Comparison of ENCODE assay signal across 8 cellular contexts in the genomic region with DNA sequence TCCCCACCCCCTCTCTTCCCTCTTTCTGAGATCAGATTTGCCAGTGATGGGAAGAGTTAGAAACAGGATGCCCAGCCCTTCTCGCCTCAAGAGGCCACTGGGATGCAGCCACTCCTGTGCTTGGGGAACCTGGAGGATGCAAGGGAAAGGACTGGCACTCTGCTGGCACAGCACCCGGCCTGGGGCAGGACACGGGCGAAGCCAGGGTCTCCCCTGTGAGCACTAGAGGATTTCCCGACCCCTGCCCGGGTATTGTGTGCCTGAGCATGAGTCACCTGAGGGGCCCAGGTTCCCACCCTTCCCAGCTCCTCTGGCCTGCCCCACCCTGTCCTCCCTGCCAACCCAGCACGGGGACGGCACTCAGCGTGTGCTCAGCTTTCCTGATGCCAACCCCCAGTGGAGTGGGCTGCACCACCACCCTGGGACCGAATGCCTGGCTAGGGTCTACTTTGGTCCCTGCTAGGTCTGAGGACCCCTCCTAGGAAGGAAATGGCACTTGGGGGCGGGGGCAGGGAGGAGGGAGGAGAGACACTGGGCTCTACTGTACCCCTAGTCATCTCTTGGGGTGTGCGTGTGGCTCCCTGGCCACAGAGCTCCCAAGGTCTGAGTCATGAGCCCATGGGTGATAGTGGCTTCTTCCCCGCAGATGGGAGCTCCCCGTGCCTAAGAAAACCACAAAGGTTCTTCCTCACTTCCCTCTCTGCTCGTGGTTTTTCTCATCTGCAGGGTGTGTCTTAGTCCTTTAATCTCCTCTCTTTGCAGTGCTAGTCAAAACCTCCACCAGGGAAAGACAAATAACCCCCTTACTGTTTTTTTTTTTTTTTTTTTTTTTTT. TPM values are rescaled to one million over a fixed set of nuclear protein-coding genes. Genes with fewer than 3 reads are reported as not detected.
DNase-seq lines count a peak whose midpoint lies in the region; ATAC-seq and TF ChIP-seq lines count a peak whose summit lies in the region.

No MANE protein-coding gene starts in this region.

- no peak for TF ChIP-seq POLR2A in vagina (IDR thresholded peaks at IDR 0.05)

- no peak for TF ChIP-seq CTCF in CD8-positive, alpha-beta T cell (IDR thresholded peaks at IDR 0.05)
- TF ChIP-seq CTCF in vagina (IDR thresholded peaks at IDR 0.05), result no peak

- POLR2A ChIA-PET in CD8-positive, alpha-beta T cell (lab: Charles Lee), result interaction anchor here (0.9 to 1.8 kb wide), 6 partner anchors 15 to 86 kb away, joined by 3 to 6 read pairs (median 4); partner anchors contain the start of gene PMF1

- no peaks in the 10 kb centered on the region for H3K9me3 Mint-ChIP-seq in CD8-positive, alpha-beta T cell

- no peaks in the 10 kb centered on the region for H3K27me3 Mint-ChIP-seq in CD8-positive, alpha-beta T cell (ENCODE audit: low read depth)

- CTCF ChIA-PET in CD8-positive, alpha-beta T cell (lab: Charles Lee), result interaction anchor here (0.7 to 28.9 kb wide), 8 partner anchors 9 to 98 kb away, joined by 3 to 1057 read pairs (median 4); partner anchors contain the start of genes LMNA and MEX3A

- H3K27ac Mint-ChIP-seq in CD8-positive, alpha-beta T cell, result peak overlapping the region; percentile 62

- H3K4me1 Mint-ChIP-seq in CD8-positive, alpha-beta T cell (ENCODE audit: low read depth), result peaks cover 54% of the 10 kb centered on the region

- 6 to 25% methylated on average over 15 of the region's 15 CpGs for WGBS in esophagus, 2 donors

- H3K36me3 Mint-ChIP-seq in CD8-positive, alpha-beta T cell, result peaks cover 2% of the 10 kb centered on the region

- peak overlapping the region; percentile 12 for H3K4me3 Mint-ChIP-seq in CD8-positive, alpha-beta T cell

- H3K4me3 ChIP-seq in CD8-positive, alpha-beta T cell (ENCODE audit: low read depth, low read length), result no peak overlapping the region
- no peak overlapping the region for H3K4me3 ChIP-seq in esophagus (ENCODE audit: low read depth in 1 of 2, low read length in 2 of 2)
- peak overlapping the region; percentile 100 for H3K4me3 ChIP-seq in vagina

- no peaks in the 10 kb centered on the region for H3K27me3 ChIP-seq in CD8-positive, alpha-beta T cell (ENCODE audit: insufficient read depth, low read length)
- no peaks in the 10 kb centered on the region for H3K27me3 ChIP-seq in esophagus (ENCODE audit: control insufficient read depth in 1 of 2, insufficient read depth in 2 of 2, low read length in 2 of 2)
- no peaks in the 10 kb centered on the region for H3K27me3 ChIP-seq in vagina

- intact Hi-C loops in CD8-positive, alpha-beta T cell (cut with DNase I, micrococcal nuclease), result loop anchor here (1.0 kb wide), 2 partner anchors 13 to 21 kb away; partner anchors contain the start of gene LMNA (in 2 of the 2)
- intact Hi-C loops in vagina (cut with DNase I), result no loop called here

- ATAC-seq in CD8-positive, alpha-beta T cell, result peak; percentile 71

- peak overlapping the region; percentile 28 for H3K27ac ChIP-seq in CD8-positive, alpha-beta T cell (ENCODE audit: low read depth, low read length)
- H3K27ac ChIP-seq in esophagus (ENCODE audit: low read depth in 2 of 2, low read length in 1 of 2) (peak overlapping the region; percentile 98 to 99), vagina (peak overlapping the region; percentile 97)

- H3K36me3 ChIP-seq in CD8-positive, alpha-beta T cell (ENCODE audit: insufficient read depth, low read length), result no peaks in the 10 kb centered on the region
- peaks cover 2 to 4% of the 10 kb centered on the region in 2 donors for H3K36me3 ChIP-seq in esophagus (ENCODE audit: control insufficient read depth in 2 of 2, insufficient read depth in 2 of 2, low read length in 1 of 2)
- peaks cover 0 to 15% of the 10 kb centered on the region in 2 donors for H3K36me3 ChIP-seq in vagina

- H3K4me1 ChIP-seq in CD8-positive, alpha-beta T cell (ENCODE audit: insufficient read depth, low read length), result peaks cover 55% of the 10 kb centered on the region
- H3K4me1 ChIP-seq in esophagus (ENCODE audit: control insufficient read depth in 2 of 2, insufficient read depth in 2 of 2, low read length in 1 of 2), result peaks cover 22 to 49% of the 10 kb centered on the region in 2 donors
- H3K4me1 ChIP-seq in vagina, result peaks cover 94% of the 10 kb centered on the region

- peak; percentile 53 to 87 (median 80) for DNase-seq in CD8-positive, alpha-beta T cell
- DNase-seq in H4 (ENCODE audit: low spot score) (peak; percentile 87), NOMO-1 treated with dmso at 0.1 percent for 144 hours (lab: John Stamatoyannopoulos, UW; ENCODE audit: unreplicated experiment) (peak; percentile 88), activated T-cell treated with anti-CD3 and anti-CD28 coated beads for 1 hour (ENCODE audit: low read depth) (peak; percentile 53), renal cortical epithelial cell (ENCODE audit: low read depth) (peak; percentile 81), vagina (ENCODE audit: extremely low spot score in 2 of 2) (no peak), SHP77 treated with DMSO at 0.1 percent for 48 hours (lab: John Stamatoyannopoulos, UW) (no peak)

- no peaks in the 10 kb centered on the region for H3K9me3 ChIP-seq in CD8-positive, alpha-beta T cell (ENCODE audit: low read length)
- H3K9me3 ChIP-seq in esophagus (ENCODE audit: control insufficient read depth in 2 of 2, insufficient read depth in 1 of 2, low read depth in 1 of 2, low read length in 1 of 2), result no peaks in the 10 kb centered on the region
- no peaks in the 10 kb centered on the region for H3K9me3 ChIP-seq in vagina

RNA-seq across cellular contexts. Expression of gene LMNA, which starts 12.4 kb away (rescaled TPM):
- 100 to 1,000 TPM; 281 to 298 TPM for total RNA-seq in CD8-positive, alpha-beta T cell
- total RNA-seq in H4 (2014; rRNA removed; shearing (Covaris generic)), result 257 and 363 TPM in 2 replicates
- polyA plus RNA-seq in esophagus, result 100 to 1,000 TPM; 183 to 230 TPM
- total RNA-seq in renal cortical epithelial cell (420 and 617 TPM in 2 replicates), vagina (436 TPM)

RNA-seq across cellular contexts. Expression of gene SEMA4A, which starts 26.5 kb away (rescaled TPM):
- total RNA-seq in CD8-positive, alpha-beta T cell, result 1 to 10 TPM; 2.9 to 4.0 TPM
- total RNA-seq in H4 (2014; rRNA removed; shearing (Covaris generic)), result 0.15 TPM in 1 of 2 replicates, not detected in the other
- 10 to 100 TPM; 23.8 to 24.9 TPM for polyA plus RNA-seq in esophagus
- total RNA-seq in renal cortical epithelial cell (0.69 and 7.4 TPM in 2 replicates), vagina (18.7 TPM)

RNA-seq across cellular contexts. Expression of gene MEX3A, which starts 44.7 kb away (rescaled TPM):
- under 1 TPM; 0.14 to 0.22 TPM for total RNA-seq in CD8-positive, alpha-beta T cell
- 2.8 and 4.5 TPM in 2 replicates for total RNA-seq in H4 (2014; rRNA removed; shearing (Covaris generic))
- under 1 TPM; 0.36 to 0.59 TPM for polyA plus RNA-seq in esophagus
- total RNA-seq in renal cortical epithelial cell (5.0 and 7.1 TPM in 2 replicates), vagina (1.2 TPM)

Comparison
In these comparisons a context has a peak if more than half of its experiments do, and no peak if none do; other contexts are left out.
1. DNase-seq: peak in CD8-positive, alpha-beta T cell (7 of 7), H4 (single experiment), NOMO-1 treated with dmso at 0.1 percent for 144 hours (single experiment), activated T-cell treated with anti-CD3 and anti-CD28 coated beads for 1 hour (single experiment) and renal cortical epithelial cell (single experiment); none in vagina (0 of 2) and SHP77 treated with DMSO at 0.1 percent for 48 hours (single experiment).
2. H3K27ac ChIP-seq: peak in every context shown above with its lines; median percentile 98 in esophagus; 97 in vagina; 28 in CD8-positive, alpha-beta T cell.
3. H3K4me3 ChIP-seq: peak in vagina (2 of 2); none in CD8-positive, alpha-beta T cell (single experiment) and esophagus (0 of 2).